Comparison of ENCODE assay signal across 14 cellular contexts in the genomic region with DNA sequence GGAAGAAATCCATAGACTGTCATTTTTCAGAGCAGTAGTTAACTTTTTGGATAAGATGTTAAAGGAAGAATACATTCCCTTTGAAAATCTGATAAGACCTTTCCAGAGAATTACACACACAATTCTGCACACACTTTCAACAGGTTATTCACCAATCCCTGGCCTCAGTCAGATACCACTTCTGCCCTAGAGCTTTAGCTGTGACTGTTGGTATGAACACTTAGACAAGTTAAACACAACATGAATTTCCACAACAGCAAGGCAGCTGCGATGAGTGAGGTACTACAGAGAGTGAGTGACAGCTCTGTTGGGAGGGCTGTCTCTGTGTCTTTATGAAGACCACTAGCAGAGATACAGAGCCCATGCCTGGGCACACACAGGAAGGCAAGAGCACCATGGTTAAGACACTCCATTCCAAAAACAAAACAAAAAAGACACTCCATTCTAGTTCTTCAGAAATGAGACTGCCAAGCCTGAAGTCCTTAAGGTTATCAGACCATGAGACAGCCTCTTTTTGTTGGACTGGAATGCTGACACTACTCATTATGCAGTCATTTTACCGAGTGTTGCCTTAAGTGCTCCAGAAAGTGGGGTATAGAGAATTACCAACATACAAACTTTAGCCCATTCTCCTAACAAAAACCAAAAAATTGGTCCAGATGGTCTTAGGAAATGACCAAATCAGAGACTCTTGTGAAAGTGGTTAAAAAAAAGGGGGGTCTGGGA. TPM values are rescaled to one million over a fixed set of nuclear protein-coding genes. Genes with fewer than 3 reads are reported as not detected.
A peak's percentile ranks its signal among the peaks of the same experiment; 100 is the strongest.
DNase-seq lines count a peak whose midpoint lies in the region; ATAC-seq and TF ChIP-seq lines count a peak whose summit lies in the region.
"Had no signal": no experiment of that assay in that cellular context is flagged by ENCODE, and none has a peak within 500 bp of the region (broad histone marks: within the 10 kb centered on the region; RNA-seq: fewer than 3 reads in every experiment).

No MANE protein-coding gene starts in this region.

- H3K4me3 Mint-ChIP-seq in brain = no peak overlapping the region
- H3K4me3 Mint-ChIP-seq: activated naive CD4-positive, alpha-beta T cell treated with anti-CD3 and anti-CD28 coated beads for 36 hours; central memory CD8-positive, alpha-beta T cell had no signal

- ATAC-seq in GM21576 (IDR thresholded peaks at IDR 0.05; ENCODE audit: unreplicated experiment) = no peak
- ATAC-seq in HG03521 (IDR thresholded peaks at IDR 0.05; ENCODE audit: unreplicated experiment) = no peak

- DNase-seq in M059J (ENCODE audit: low read depth) (peak; percentile 21), kidney tubule cell (ENCODE audit: low spot score) (peak; percentile 58), superior temporal gyrus (ENCODE audit: extremely low spot score) (peak; percentile 26), hepatic stellate cell (ENCODE audit: low spot score) (no peak), COR-L47 (lab: John Stamatoyannopoulos, UW) (no peak)
- DNase-seq: activated naive CD4-positive, alpha-beta T cell treated with anti-CD3 and anti-CD28 coated beads for 36 hours; KBM-7; NCI-H1436; NCI-H748 treated with DMSO at 0.1 percent for 48 hours; SHP77 treated with DMSO at 0.1 percent for 48 hours had no signal

- H3K9me3 Mint-ChIP-seq in brain = no peaks in the 10 kb centered on the region
- H3K9me3 Mint-ChIP-seq: activated naive CD4-positive, alpha-beta T cell treated with anti-CD3 and anti-CD28 coated beads for 36 hours; central memory CD8-positive, alpha-beta T cell had no signal

- H3K4me1 Mint-ChIP-seq in brain = peaks cover 76% of the 10 kb centered on the region

- H3K36me3 Mint-ChIP-seq in brain = no peaks in the 10 kb centered on the region

- peak overlapping the region; percentile 4 to 95 (median 68) for H3K27ac Mint-ChIP-seq in brain
- H3K27ac Mint-ChIP-seq: activated naive CD4-positive, alpha-beta T cell treated with anti-CD3 and anti-CD28 coated beads for 36 hours had no signal

- TF ChIP-seq CTCF in brain (conservative IDR thresholded peaks at IDR 0.05) = no peak

- H3K27me3 Mint-ChIP-seq in brain = no peaks in the 10 kb centered on the region
- H3K27me3 Mint-ChIP-seq: central memory CD8-positive, alpha-beta T cell had no signal

RNA-seq across cellular contexts. Expression of a gene that starts 42.4 kb away (rescaled TPM):
- 27.7 and 38.3 TPM in 2 replicates for total RNA-seq in M059J (2014; rRNA removed; shearing (Covaris generic))
- polyA plus RNA-seq in brain (ENCODE audit: insufficient read depth, low read depth, low replicate concordance) = 59.9 TPM

RNA-seq across cellular contexts. Expression of a gene that starts 42.8 kb away (rescaled TPM):
- total RNA-seq in M059J (2014; rRNA removed; shearing (Covaris generic)) = 0.12 and 0.69 TPM in 2 replicates
- 7.1 TPM for polyA plus RNA-seq in brain (ENCODE audit: insufficient read depth, low read depth, low replicate concordance)

Comparison
In these comparisons a context has a peak if more than half of its experiments do, and no peak if none do; other contexts are left out.
1. DNase-seq: peak in M059J (single experiment), kidney tubule cell (single experiment) and superior temporal gyrus (single experiment); none in hepatic stellate cell (single experiment) and COR-L47 (single experiment).